Comparison of ENCODE assay signal across 8 cellular contexts in genomic region chr10:30059209-30060107, GRCh38. TPM values are rescaled to one million over a fixed set of nuclear protein-coding genes. Genes with fewer than 3 reads are reported as not detected.
A peak's percentile ranks its signal among the peaks of the same experiment; 100 is the strongest.
DNase-seq lines count a peak whose midpoint lies in the region; ATAC-seq and TF ChIP-seq lines count a peak whose summit lies in the region.

JCAD (minus strand) TSS chr10:30059586; CDS start chr10:30047812, 11,774 bp downstream.

- peak within 1 kb of the TSS; percentile 84 for H3K4me3 Mint-ChIP-seq in nephron progenitor cell

- H3K4me3 ChIP-seq in H7 (ENCODE audit: insufficient read depth, low read depth, low read length) = peak within 1 kb of the TSS; percentile 72
- H3K4me3 ChIP-seq in Peyer's patch = peak within 1 kb of the TSS; percentile 40 to 66 (median 60)
- H3K4me3 ChIP-seq in gastroesophageal sphincter = peak within 1 kb of the TSS; percentile 63 to 82

- H3K9me3 Mint-ChIP-seq in nephron progenitor cell = no peaks in the 10 kb centered on the region

- H3K27me3 Mint-ChIP-seq in nephron progenitor cell (ENCODE audit: low read depth, poor library complexity) = peaks cover 35% of the 10 kb centered on the region

- ATAC-seq in gastroesophageal sphincter (peak; percentile 88), HG02840 (IDR thresholded peaks at IDR 0.05; ENCODE audit: low FRiP score, unreplicated experiment) (no peak)

- no peak for TF ChIP-seq EP300 in gastroesophageal sphincter (IDR thresholded peaks at IDR 0.05)

- H3K27ac ChIP-seq in Peyer's patch (peak within 1 kb of the TSS; percentile 9 to 79 (median 62)), gastroesophageal sphincter (peak within 1 kb of the TSS; percentile 45 to 90 (median 86)), temporal lobe (ENCODE audit: low read depth, low read length) (peak within 1 kb of the TSS; percentile 38)

- H3K9me3 ChIP-seq in Peyer's patch (no peaks in the 10 kb centered on the region), gastroesophageal sphincter (no peaks in the 10 kb centered on the region)

- no peaks in the 10 kb centered on the region for H3K36me3 Mint-ChIP-seq in nephron progenitor cell (ENCODE audit: low read depth)

- no peak for TF ChIP-seq CTCF in Peyer's patch (IDR thresholded peaks at IDR 0.05)
- TF ChIP-seq CTCF in gastroesophageal sphincter (IDR thresholded peaks at IDR 0.05) = peak in 2 of 4 experiments; percentile 30 to 37
- no peak for TF ChIP-seq CTCF in nephron progenitor cell (IDR thresholded peaks at IDR 0.05)

- H3K4me1 Mint-ChIP-seq in nephron progenitor cell = peaks cover 48% of the 10 kb centered on the region

- TF ChIP-seq POLR2A in Peyer's patch (IDR thresholded peaks at IDR 0.05) (no peak), gastroesophageal sphincter (IDR thresholded peaks at IDR 0.05) (peak; percentile 50 to 55)

- H3K27me3 ChIP-seq in H7 (ENCODE audit: control insufficient read depth, insufficient read depth, low read length) (peaks cover 20% of the 10 kb centered on the region), Peyer's patch (peaks cover 0 to 7% of the 10 kb centered on the region in 2 donors), gastroesophageal sphincter (no peaks in the 10 kb centered on the region)

- H3K4me1 ChIP-seq in Peyer's patch (peaks cover 0 to 6% (median 2%) of the 10 kb centered on the region in 4 donors), gastroesophageal sphincter (peaks cover 0 to 49% (median 12%) of the 10 kb centered on the region in 3 donors)

- H3K36me3 ChIP-seq in H7 (replicated peaks; ENCODE audit: control insufficient read depth, insufficient read depth, low read length) (no peaks in the 10 kb centered on the region), Peyer's patch (no peaks in the 10 kb centered on the region), gastroesophageal sphincter (no peaks in the 10 kb centered on the region)

- WGBS in gastroesophageal sphincter (ENCODE audit: low coverage in 1 of 2), 2 donors = 29% methylated on average over 4 of the region's 66 CpGs; no CpG with 5 or more reads in 1 of the 2 donors

- H3K27ac Mint-ChIP-seq in nephron progenitor cell = peak within 1 kb of the TSS; percentile 5

- DNase-seq in CD1c-positive myeloid dendritic cell (ENCODE audit: extremely low spot score) (peak; percentile 41), H7 (peak; percentile 94), Peyer's patch (peak; percentile 27 to 79 (median 75)), nephron progenitor cell (peak; percentile 94)
- peak; percentile 42 for DNase-seq in activated naive CD4-positive, alpha-beta T cell treated with Interleukin-2 at 50 U/mL for 16 hours

RNA-seq across cellular contexts. Expression of gene JCAD, which starts in this region (rescaled TPM):
- total RNA-seq in H7 (2014; rRNA removed; shearing (Covaris generic)) = 2.5 and 3.9 TPM in 2 replicates
- total RNA-seq in Peyer's patch = 1 to 10 TPM in 3 of 4 donors, under 1 TPM in 1; 0.53 to 5.8 (median 2.6) TPM
- total RNA-seq in gastroesophageal sphincter = 10 to 100 TPM; 21.0 to 66.8 (median 48.6) TPM
- 15.5 TPM for total RNA-seq in temporal lobe

Comparison
In these comparisons a context has a peak if more than half of its experiments do, and no peak if none do; other contexts are left out.
1. DNase-seq: peak in every context shown above with its lines; median percentile 94 in H7; 94 in nephron progenitor cell; 75 in Peyer's patch; 42 in activated naive CD4-positive, alpha-beta T cell treated with Interleukin-2 at 50 U/mL for 16 hours; 41 in CD1c-positive myeloid dendritic cell.
2. POLR2A ChIP-seq: peak in gastroesophageal sphincter (2 of 2); none in Peyer's patch (0 of 2).
3. Peak in every context shown above with its lines, with median percentiles within 50 percentile points of each other: H3K4me3 ChIP-seq and H3K27ac ChIP-seq.